9 cellular contexts compared by ENCODE assay signal in genomic region chr3:127457094-127457475, GRCh38.
DNase-seq lines count a peak whose midpoint lies in the region; ATAC-seq and TF ChIP-seq lines count a peak whose summit lies in the region.
"Had no signal": no experiment of that assay in that cellular context is flagged by ENCODE, and none has a peak within 500 bp of the region (broad histone marks: within the 10 kb centered on the region; RNA-seq: fewer than 3 reads in every experiment).

No MANE protein-coding gene starts in this region.

- DNase-seq in DMS79 (lab: John Stamatoyannopoulos, UW) (peak; percentile 73), DMS79 treated with DMSO at 0.1 percent for 48 hours (lab: John Stamatoyannopoulos, UW) (no peak), adipocyte (ENCODE audit: low read depth) (peak; percentile 49), inferior parietal cortex (ENCODE audit: extremely low spot score) (peak; percentile 27), vagina (ENCODE audit: extremely low spot score in 2 of 2) (no peak)
- peak; percentile 6 to 25 (median 17) for DNase-seq in stimulated activated CD4-positive, alpha-beta T cell treated with anti-CD3 and anti-CD28 coated beads, TNF-alpha, amount 100 ng/mL, for 48 hours (ENCODE audit: low read depth in 3 of 3)

- H3K9ac ChIP-seq in adipocyte (ENCODE audit: low read length): no peak overlapping the region

- intact Hi-C loops in vagina (cut with DNase I): loop anchor here (10.0 kb wide), 1 partner anchor 702 kb away; no protein-coding TSS in a partner anchor

- H3K36me3 ChIP-seq in adipocyte (ENCODE audit: control insufficient read depth, insufficient read depth, low read length, severe bottlenecking): no peaks in the 10 kb centered on the region
- no peaks in the 10 kb centered on the region for H3K36me3 ChIP-seq in vagina

- peak overlapping the region; percentile 15 for H3K4me3 ChIP-seq in adipocyte (ENCODE audit: low read length)
- H3K4me3 ChIP-seq in vagina: peak overlapping the region in 1 of 2 donors; percentile 0

- H3K9me3 ChIP-seq in adipocyte (ENCODE audit: control insufficient read depth, low read length) (no peaks in the 10 kb centered on the region), vagina (no peaks in the 10 kb centered on the region)

- H3K27me3 ChIP-seq in adipocyte (replicated peaks; ENCODE audit: control insufficient read depth, insufficient read depth, low read length) (peaks cover 57% of the 10 kb centered on the region), vagina (peaks cover 11% of the 10 kb centered on the region)

- TF ChIP-seq POLR2A in vagina (IDR thresholded peaks at IDR 0.05): no peak

- no peak overlapping the region for H3K27ac ChIP-seq in vagina
- H3K27ac ChIP-seq: 22Rv1 had no signal

- no peak for ATAC-seq in HG03095 (IDR thresholded peaks at IDR 0.05; ENCODE audit: unreplicated experiment)
- no peak for ATAC-seq in HG02798 (IDR thresholded peaks at IDR 0.05; ENCODE audit: poor library complexity, unreplicated experiment)

- no peak for TF ChIP-seq CTCF in vagina (IDR thresholded peaks at IDR 0.05)

- peaks cover 13% of the 10 kb centered on the region for H3K4me1 ChIP-seq in adipocyte (ENCODE audit: control insufficient read depth, insufficient read depth, low read length)
- peaks cover 26% of the 10 kb centered on the region for H3K4me1 ChIP-seq in vagina

Comparison
In these comparisons a context has a peak if more than half of its experiments do, and no peak if none do; other contexts are left out.
1. DNase-seq: peak in DMS79 (single experiment), adipocyte (single experiment), inferior parietal cortex (single experiment) and stimulated activated CD4-positive, alpha-beta T cell treated with anti-CD3 and anti-CD28 coated beads, TNF-alpha, amount 100 ng/mL, for 48 hours (3 of 3); none in DMS79 treated with DMSO at 0.1 percent for 48 hours (single experiment) and vagina (0 of 2).